In genomic region chr6:56517155-56517745, GRCh38 we compare ENCODE assay signal across 13 cellular contexts.
A peak's percentile ranks its signal among the peaks of the same experiment; 100 is the strongest.
DNase-seq lines count a peak whose midpoint lies in the region; ATAC-seq, FAIRE-seq and TF ChIP-seq lines count a peak whose summit lies in the region.
"Had no signal": no experiment of that assay in that cellular context is flagged by ENCODE, and none has a peak within 500 bp of the region (broad histone marks: within the 10 kb centered on the region; RNA-seq: fewer than 3 reads in every experiment).

No MANE protein-coding gene starts in this region.

- H3K9ac ChIP-seq in neural cell (ENCODE audit: low read length): no peak overlapping the region

- H3K9me2 ChIP-seq in neural cell (ENCODE audit: insufficient read depth, low read length) (no peaks in the 10 kb centered on the region), GM23338 (ENCODE audit: insufficient read depth) (no peaks in the 10 kb centered on the region)

- no peak for TF ChIP-seq EP300 in neural cell (conservative IDR thresholded peaks at IDR 0.05; ENCODE audit: poor library complexity, severe bottlenecking)

- TF ChIP-seq POLR2A in H54 (IDR thresholded peaks at IDR 0.05; ENCODE audit: low read depth, low read length): no peak

- H3K9me3 Mint-ChIP-seq in GM23338: no peaks in the 10 kb centered on the region

- in situ Hi-C loops in GM13977 (cut with MboI; ENCODE audit: low pct_unique_long_range_greater_than_20kb, low sequenced_read_pairs, unreplicated experiment): no loop called here

- H3K79me2 ChIP-seq in neural cell (replicated peaks; ENCODE audit: insufficient read depth, low read length) (no peaks in the 10 kb centered on the region), GM23338 (replicated peaks; ENCODE audit: insufficient read depth) (peaks cover 9% of the 10 kb centered on the region; the same call in 1 of the 2 replicates)

- no peak overlapping the region for H3K4me3 ChIP-seq in neural cell (ENCODE audit: low read length)
- H3K4me3 ChIP-seq in GM23338: no peak overlapping the region
- H3K4me3 ChIP-seq: smooth muscle cell had no signal

- H3K36me3 Mint-ChIP-seq in GM23338 (ENCODE audit: low read depth) (peaks cover 38% of the 10 kb centered on the region), T-helper 17 cell (ENCODE audit: low read depth) (peaks cover 2% of the 10 kb centered on the region)
- H3K36me3 Mint-ChIP-seq: CD4-positive, alpha-beta memory T cell had no signal

- DNase-seq in H54 (ENCODE audit: insufficient read length, low spot score) (no peak), NCI-H510A treated with DMSO at 0.1 percent for 48 hours (lab: John Stamatoyannopoulos, UW) (peak; percentile 75), fibroblast of gingiva (ENCODE audit: low read depth) (peak; percentile 42), GM23338 (ENCODE audit: low spot score) (no peak), kidney glomerular epithelial cell (lab: John Stamatoyannopoulos, UW) (no peak), T-helper 17 cell (no peak), GM13977 (ENCODE audit: low spot score) (no peak)
- DNase-seq: activated CD8-positive, alpha-beta T cell treated with anti-CD3 and anti-CD28 coated beads, Interleukin-2, amount 10 ng/mL, durations not matched to agents 7 days and 5 days; CD4-positive, alpha-beta memory T cell; T-helper 1 cell had no signal

- H3K4me3 Mint-ChIP-seq in GM23338 (no peak overlapping the region), T-helper 17 cell (no peak overlapping the region)
- H3K4me3 Mint-ChIP-seq: activated CD8-positive, alpha-beta T cell treated with anti-CD3 and anti-CD28 coated beads, Interleukin-2, amount 10 ng/mL, durations not matched to agents 7 days and 5 days; activated naive CD8-positive, alpha-beta T cell; CD4-positive, alpha-beta memory T cell had no signal

- TF ChIP-seq RAD21 in neural cell (conservative IDR thresholded peaks at IDR 0.05): no peak

- H3F3A ChIP-seq in neural cell (ENCODE audit: insufficient read depth, low read length, poor library complexity, severe bottlenecking) (no peaks in the 10 kb centered on the region), GM23338 (replicated peaks; ENCODE audit: low read depth) (no peaks in the 10 kb centered on the region)

- H2AFZ ChIP-seq in neural cell (ENCODE audit: low read depth, low read length) (no peak overlapping the region), GM23338 (no peak overlapping the region)

- no peak overlapping the region for H3K27ac Mint-ChIP-seq in GM23338
- no peak overlapping the region for H3K27ac Mint-ChIP-seq in T-helper 17 cell
- H3K27ac Mint-ChIP-seq: activated CD8-positive, alpha-beta T cell treated with anti-CD3 and anti-CD28 coated beads, Interleukin-2, amount 10 ng/mL, durations not matched to agents 7 days and 5 days; activated naive CD8-positive, alpha-beta T cell had no signal

- H3K27me3 ChIP-seq in neural cell (ENCODE audit: insufficient read depth, low read depth, low read length) (no peaks in the 10 kb centered on the region), GM23338 (ENCODE audit: insufficient read depth) (no peaks in the 10 kb centered on the region)

- peak overlapping the region; percentile 4 for H3K27ac ChIP-seq in neural cell (ENCODE audit: low read length)
- no peak overlapping the region for H3K27ac ChIP-seq in GM23338 (ENCODE audit: low read depth)

- H3K4me2 ChIP-seq in neural cell (ENCODE audit: low read length): no peak overlapping the region
- no peak overlapping the region for H3K4me2 ChIP-seq in GM23338
- H3K4me2 ChIP-seq: smooth muscle cell had no signal

- H3K9me3 ChIP-seq in neural cell (ENCODE audit: low read length): no peaks in the 10 kb centered on the region
- no peaks in the 10 kb centered on the region for H3K9me3 ChIP-seq in T-helper 17 cell (ENCODE audit: control insufficient read depth, low read length, poor library complexity, severe bottlenecking)

- H4K20me1 ChIP-seq in neural cell (ENCODE audit: insufficient read depth) (no peaks in the 10 kb centered on the region), GM23338 (replicated peaks; ENCODE audit: insufficient read depth) (no peaks in the 10 kb centered on the region)

- H3K4me1 Mint-ChIP-seq in GM23338 (peaks cover 20% of the 10 kb centered on the region), T-helper 17 cell (peaks cover 3% of the 10 kb centered on the region)
- H3K4me1 Mint-ChIP-seq: CD4-positive, alpha-beta memory T cell had no signal

- H3K27me3 Mint-ChIP-seq in GM23338 (ENCODE audit: insufficient read depth, low read depth, poor library complexity) (no peaks in the 10 kb centered on the region), T-helper 17 cell (no peaks in the 10 kb centered on the region)
- H3K27me3 Mint-ChIP-seq: CD4-positive, alpha-beta memory T cell had no signal

- FAIRE-seq in H54 (lab: Jason Lieb, UNC): peak; percentile 64

- peaks cover 17% of the 10 kb centered on the region for H3K4me1 ChIP-seq in GM23338 (ENCODE audit: insufficient read depth)

- TF ChIP-seq CTCF in neural cell (IDR thresholded peaks at IDR 0.05; ENCODE audit: poor library complexity, severe bottlenecking) (no peak), GM23338 (conservative IDR thresholded peaks at IDR 0.05; ENCODE audit: low read depth in 2 of 2) (no peak), GM13977 (IDR thresholded peaks at IDR 0.05; ENCODE audit: extremely low read depth, insufficient read depth, missing control alignments) (no peak)

- H3K36me3 ChIP-seq in neural cell (ENCODE audit: insufficient read depth, low read length) (peaks cover 13% of the 10 kb centered on the region), GM23338 (ENCODE audit: insufficient read depth) (peaks cover 3% of the 10 kb centered on the region; the same call in 1 of the 2 replicates)

- ATAC-seq in GM23338 (no peak), T-helper 17 cell (no peak)
- ATAC-seq: activated CD8-positive, alpha-beta T cell treated with anti-CD3 and anti-CD28 coated beads, Interleukin-2, amount 10 ng/mL, durations not matched to agents 7 days and 5 days had no signal

TF ChIP-seq in neural cell, 6 proteins besides CTCF, POLR2A, EP300 and RAD21 (continues in another document):
- TF ChIP-seq SMC3 (conservative IDR thresholded peaks at IDR 0.05; ENCODE audit: poor library complexity) (no peak), MXI1 (conservative IDR thresholded peaks at IDR 0.05; ENCODE audit: poor library complexity, severe bottlenecking) (no peak), EZH2 (IDR thresholded peaks at IDR 0.05; ENCODE audit: borderline replicate concordance, insufficient read depth, low read length, poor library complexity, severe bottlenecking) (no peak), TAF1 (IDR thresholded peaks at IDR 0.05; ENCODE audit: low read depth) (no peak)
- TF ChIP-seq, protein P1, sequence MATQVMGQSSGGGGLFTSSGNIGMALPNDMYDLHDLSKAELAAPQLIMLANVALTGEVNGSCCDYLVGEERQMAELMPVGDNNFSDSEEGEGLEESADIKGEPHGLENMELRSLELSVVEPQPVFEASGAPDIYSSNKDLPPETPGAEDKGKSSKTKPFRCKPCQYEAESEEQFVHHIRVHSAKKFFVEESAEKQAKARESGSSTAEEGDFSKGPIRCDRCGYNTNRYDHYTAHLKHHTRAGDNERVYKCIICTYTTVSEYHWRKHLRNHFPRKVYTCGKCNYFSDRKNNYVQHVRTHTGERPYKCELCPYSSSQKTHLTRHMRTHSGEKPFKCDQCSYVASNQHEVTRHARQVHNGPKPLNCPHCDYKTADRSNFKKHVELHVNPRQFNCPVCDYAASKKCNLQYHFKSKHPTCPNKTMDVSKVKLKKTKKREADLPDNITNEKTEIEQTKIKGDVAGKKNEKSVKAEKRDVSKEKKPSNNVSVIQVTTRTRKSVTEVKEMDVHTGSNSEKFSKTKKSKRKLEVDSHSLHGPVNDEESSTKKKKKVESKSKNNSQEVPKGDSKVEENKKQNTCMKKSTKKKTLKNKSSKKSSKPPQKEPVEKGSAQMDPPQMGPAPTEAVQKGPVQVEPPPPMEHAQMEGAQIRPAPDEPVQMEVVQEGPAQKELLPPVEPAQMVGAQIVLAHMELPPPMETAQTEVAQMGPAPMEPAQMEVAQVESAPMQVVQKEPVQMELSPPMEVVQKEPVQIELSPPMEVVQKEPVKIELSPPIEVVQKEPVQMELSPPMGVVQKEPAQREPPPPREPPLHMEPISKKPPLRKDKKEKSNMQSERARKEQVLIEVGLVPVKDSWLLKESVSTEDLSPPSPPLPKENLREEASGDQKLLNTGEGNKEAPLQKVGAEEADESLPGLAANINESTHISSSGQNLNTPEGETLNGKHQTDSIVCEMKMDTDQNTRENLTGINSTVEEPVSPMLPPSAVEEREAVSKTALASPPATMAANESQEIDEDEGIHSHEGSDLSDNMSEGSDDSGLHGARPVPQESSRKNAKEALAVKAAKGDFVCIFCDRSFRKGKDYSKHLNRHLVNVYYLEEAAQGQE (IDR thresholded peaks at IDR 0.05; ENCODE audit: borderline replicate concordance): no peak

TF ChIP-seq in GM23338, 12 proteins besides CTCF, POLR2A, EP300 and RAD21 (continues in another document):
- no peak for TF ChIP-seq ZNF114 (CRISPR knock-in tag; IDR thresholded peaks at IDR 0.05)
- TF ChIP-seq, protein P1 (IDR thresholded peaks at IDR 0.05; ENCODE audit: unreplicated experiment): no peak

Comparison
In these comparisons a context has a peak if more than half of its experiments do, and no peak if none do; other contexts are left out.
1. DNase-seq: peak in NCI-H510A treated with DMSO at 0.1 percent for 48 hours (single experiment) and fibroblast of gingiva (single experiment); none in H54 (single experiment), GM23338 (single experiment), kidney glomerular epithelial cell (single experiment), T-helper 17 cell (0 of 3) and GM13977 (single experiment).